Comparison of ENCODE assay signal across 9 cellular contexts in the genomic region with DNA sequence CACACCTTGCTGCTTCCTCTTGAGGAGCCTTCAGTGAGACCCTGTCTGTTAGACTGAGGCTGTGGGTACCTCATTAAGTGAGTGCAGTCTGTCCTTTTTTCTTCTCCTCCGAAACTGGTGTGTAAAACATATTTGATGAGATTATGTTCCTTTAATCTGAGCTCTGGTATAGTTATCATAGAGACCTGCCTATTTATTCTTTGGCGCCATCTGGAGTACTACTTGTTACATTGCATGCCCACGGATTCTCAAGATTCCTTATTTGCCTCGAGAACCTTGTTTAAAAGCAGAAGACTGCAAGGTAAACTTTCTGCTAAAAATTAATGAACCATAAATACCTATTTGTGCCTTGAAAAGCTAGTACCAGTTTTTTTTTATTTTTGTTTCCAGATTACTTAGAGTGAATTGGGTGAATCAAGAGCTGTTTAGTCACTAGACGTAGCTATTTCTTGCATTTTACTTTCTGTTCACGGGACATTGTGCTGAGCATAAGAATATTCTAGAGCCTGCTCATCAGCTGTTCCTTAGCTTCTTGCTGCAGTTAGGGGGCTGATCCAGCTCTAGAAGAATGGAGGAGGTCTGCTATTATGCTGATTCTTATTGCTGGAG. TPM values are rescaled to one million over a fixed set of nuclear protein-coding genes. Genes with fewer than 3 reads are reported as not detected.
DNase-seq lines count a peak whose midpoint lies in the region; ATAC-seq and TF ChIP-seq lines count a peak whose summit lies in the region.
"Had no signal": no experiment of that assay in that cellular context is flagged by ENCODE, and none has a peak within 500 bp of the region (broad histone marks: within the 10 kb centered on the region; RNA-seq: fewer than 3 reads in every experiment).

No MANE protein-coding gene starts in this region.

- no peak overlapping the region for H3K4me3 Mint-ChIP-seq in MCF 10A (ENCODE audit: unreplicated experiment)

- no peaks in the 10 kb centered on the region for H3K9me3 ChIP-seq in aorta (ENCODE audit: control insufficient read depth, low read length)
- H3K9me3 ChIP-seq: SJSA1 had no signal

- no peaks in the 10 kb centered on the region for H3K27me3 Mint-ChIP-seq in MCF 10A (ENCODE audit: insufficient read depth, unreplicated experiment)

- no peak overlapping the region for H3K4me3 ChIP-seq in aorta (ENCODE audit: low read length in 2 of 2)
- H3K4me3 ChIP-seq: SJSA1 had no signal

- no peaks in the 10 kb centered on the region for H3K4me1 Mint-ChIP-seq in MCF 10A (ENCODE audit: insufficient read depth, unreplicated experiment)

- H3K36me3 ChIP-seq in aorta (ENCODE audit: control insufficient read depth in 1 of 2, insufficient read depth in 2 of 2, low read length in 1 of 2) = peaks cover 0 to 8% of the 10 kb centered on the region in 2 donors

- 15 to 21% methylated on average over 6 of the region's 6 CpGs for WGBS in aorta, 2 donors

- no peak overlapping the region for H3K27ac Mint-ChIP-seq in MCF 10A (ENCODE audit: low read depth, unreplicated experiment)

- TF ChIP-seq CTCF in MCF 10A (IDR thresholded peaks at IDR 0.05; ENCODE audit: unreplicated experiment) = peak; percentile 46

- ATAC-seq in GM21576 (IDR thresholded peaks at IDR 0.05; ENCODE audit: unreplicated experiment) (peak; percentile 67), left lobe of liver (peak; percentile 93), aorta (ENCODE audit: low FRiP score) (peak; percentile 81), GM18870 (IDR thresholded peaks at IDR 0.05; ENCODE audit: unreplicated experiment) (no peak), GM19455 (IDR thresholded peaks at IDR 0.05; ENCODE audit: unreplicated experiment) (no peak)

- no peak overlapping the region for H3K27ac ChIP-seq in aorta (ENCODE audit: low read depth in 1 of 2, low read length in 2 of 2)
- H3K27ac ChIP-seq: SJSA1 had no signal

- DNase-seq in COR-L47 (lab: John Stamatoyannopoulos, UW) = peak; percentile 47
- peak; percentile 61 for DNase-seq in NCI-H460 (ENCODE audit: extremely low read depth, low read depth)
- DNase-seq in MCF 10A (ENCODE audit: unreplicated experiment) = peak; percentile 57
- no peak for DNase-seq in left lobe of liver (ENCODE audit: low spot score)
- DNase-seq in aorta = no peak

- POLR2A ChIA-PET in MCF 10A (lab: Yijun Ruan, JAX) = interaction anchor here (0.6 to 1.0 kb wide), 3 partner anchors 9 to 371 kb away, joined by 3 to 4 read pairs (median 3); no protein-coding TSS in a partner anchor

- H3K27me3 ChIP-seq in aorta (ENCODE audit: control insufficient read depth in 1 of 2, insufficient read depth in 2 of 2, low read length in 1 of 2) = no peaks in the 10 kb centered on the region
- H3K27me3 ChIP-seq: SJSA1 had no signal

- peaks cover 58% of the 10 kb centered on the region for H3K36me3 Mint-ChIP-seq in MCF 10A (ENCODE audit: insufficient read depth, unreplicated experiment)

- intact Hi-C loops in MCF 10A (cut with micrococcal nuclease) (loop anchor here (1.0 to 2.0 kb wide), 3 partner anchors 24 to 364 kb away; a partner anchor contains a TSS), aorta (cut with DNase I) (loop anchor here (2.0 to 5.0 kb wide), 2 partner anchors 363 to 365 kb away; no protein-coding TSS in a partner anchor)

- H3K4me1 ChIP-seq in aorta (ENCODE audit: control insufficient read depth in 1 of 2, insufficient read depth in 2 of 2, low read length in 2 of 2) = no peaks in the 10 kb centered on the region

- H3K9me3 Mint-ChIP-seq in MCF 10A (ENCODE audit: unreplicated experiment) = no peaks in the 10 kb centered on the region

- CTCF ChIA-PET in MCF 10A (lab: Yijun Ruan, JAX) = interaction anchor here (0.6 to 7.4 kb wide), 48 partner anchors 9 to 436 kb away, joined by 3 to 134 read pairs (median 4); a partner anchor contains a TSS

- BruUV-seq in MCF 10A (replicated peaks; lab: Mats Ljungman, UMichigan) = no TSS peak

RNA-seq across cellular contexts. Expression of a gene that starts 16.9 kb away (rescaled TPM):
- 16.2 and 16.3 TPM in 2 replicates for total RNA-seq in NCI-H460 (2014; rRNA removed; shearing (Covaris generic))
- polyA plus RNA-seq in NCI-H460 (2014; cell fraction: nucleus; rRNA removed) = 10.3 and 10.9 TPM in 2 replicates
- total RNA-seq in MCF 10A (2022) (33.6 and 37.0 TPM in 2 replicates), left lobe of liver (12.5 TPM), aorta (10 to 100 TPM; 29.8 to 42.6 TPM)
- 10 to 100 TPM; 31.5 to 43.3 TPM for polyA plus RNA-seq in aorta

Comparison
In these comparisons a context has a peak if more than half of its experiments do, and no peak if none do; other contexts are left out.
1. DNase-seq: peak in COR-L47 (single experiment), NCI-H460 (single experiment) and MCF 10A (single experiment); none in left lobe of liver (single experiment) and aorta (0 of 2).
2. ATAC-seq: peak in GM21576 (single experiment), left lobe of liver (single experiment) and aorta (single experiment); none in GM18870 (single experiment) and GM19455 (single experiment).